Comparison of ENCODE assay signal across 17 cellular contexts in genomic region chr5:145478651-145479050, GRCh38.
"Had no signal": no experiment of that assay in that cellular context is flagged by ENCODE, and none has a peak within 500 bp of the region (broad histone marks: within the 10 kb centered on the region; RNA-seq: fewer than 3 reads in every experiment).

No MANE protein-coding gene starts in this region.

- H3K27me3 ChIP-seq: ascending aorta, esophagus muscularis mucosa, foreskin keratinocyte had no signal

- H3K4me3 Mint-ChIP-seq: activated CD4-positive, alpha-beta T cell treated with anti-CD3 and anti-CD28 coated beads, Interleukin-2, amount 10 ng/mL, durations not matched to agents 24 days and 14 days; activated CD8-positive, alpha-beta T cell treated with anti-CD3 and anti-CD28 coated beads, Interleukin-2, amount 10 ng/mL, durations not matched to agents 7 days and 5 days; activated T-cell treated with anti-CD3 and anti-CD28 coated beads, Interleukin-2, amount 50 U/mL, for 4 hours; dendritic cell treated with granulocyte-macrophage colony-stimulating factor and Interleukin-4, amounts not matched to agents 40 ng/mL and 50 ng/mL, for 4 days; natural killer cell treated with Interleukin-12 subunit alpha and Interleukin-12 subunit beta and Interleukin-15 and Interleukin-18, amount 100 ng/mL, for 72 hours had no signal

- DNase-seq: activated CD4-positive, alpha-beta T cell treated with anti-CD3 and anti-CD28 coated beads, Interleukin-2, amount 10 ng/mL, durations not matched to agents 24 days and 14 days; activated CD8-positive, alpha-beta T cell treated with anti-CD3 and anti-CD28 coated beads, Interleukin-2, amount 10 ng/mL, durations not matched to agents 7 days and 5 days; activated effector memory CD4-positive, alpha-beta T cell treated with Interleukin-2 at 50 U/mL for 16 hours; activated naive CD4-positive, alpha-beta T cell treated with anti-CD3 and anti-CD28 coated beads, Interleukin-2, amount 50 U/mL, for 16 hours; activated T-cell treated with anti-CD3 and anti-CD28 coated beads, Interleukin-2, amount 50 U/mL, for 4 hours; effector CD8-positive, alpha-beta T cell; hippocampal formation; lower lobe of right lung; stimulated activated CD4-positive, alpha-beta T cell treated with anti-CD3 and anti-CD28 coated beads, Interleukin-2, amount 100 ng/mL, for 24 hours; stimulated activated naive CD4-positive, alpha-beta T cell treated with Interleukin-2 at 50 U/mL for 16 hours; substantia nigra had no signal

- H3K27ac Mint-ChIP-seq: activated CD4-positive, alpha-beta T cell treated with anti-CD3 and anti-CD28 coated beads, Interleukin-2, amount 10 ng/mL, durations not matched to agents 24 days and 14 days; activated CD8-positive, alpha-beta T cell treated with anti-CD3 and anti-CD28 coated beads, Interleukin-2, amount 10 ng/mL, durations not matched to agents 7 days and 5 days; dendritic cell treated with granulocyte-macrophage colony-stimulating factor and Interleukin-4, amounts not matched to agents 40 ng/mL and 50 ng/mL, for 4 days; natural killer cell treated with Interleukin-12 subunit alpha and Interleukin-12 subunit beta and Interleukin-15 and Interleukin-18, amount 100 ng/mL, for 72 hours; progenitor cell of endocrine pancreas had no signal

- H3K4me1 Mint-ChIP-seq: activated CD4-positive, alpha-beta T cell treated with anti-CD3 and anti-CD28 coated beads, Interleukin-2, amount 10 ng/mL, durations not matched to agents 24 days and 14 days had no signal

- H3K4me1 ChIP-seq: ascending aorta, esophagus muscularis mucosa, lower lobe of right lung had no signal

- H3K27ac ChIP-seq: ascending aorta, esophagus muscularis mucosa, foreskin keratinocyte, lower lobe of right lung had no signal

- H3K36me3 Mint-ChIP-seq: natural killer cell treated with Interleukin-12 subunit alpha and Interleukin-12 subunit beta and Interleukin-15 and Interleukin-18, amount 100 ng/mL, for 72 hours had no signal

- H3K4me3 ChIP-seq: ascending aorta, esophagus muscularis mucosa, lower lobe of right lung had no signal

- H3K36me3 ChIP-seq: ascending aorta, esophagus muscularis mucosa, lower lobe of right lung had no signal

- H3K9me3 ChIP-seq: ascending aorta, esophagus muscularis mucosa, lower lobe of right lung had no signal

- H3K27me3 Mint-ChIP-seq: activated CD4-positive, alpha-beta T cell treated with anti-CD3 and anti-CD28 coated beads, Interleukin-2, amount 10 ng/mL, durations not matched to agents 24 days and 14 days; dendritic cell treated with granulocyte-macrophage colony-stimulating factor and Interleukin-4, amounts not matched to agents 40 ng/mL and 50 ng/mL, for 4 days; natural killer cell treated with Interleukin-12 subunit alpha and Interleukin-12 subunit beta and Interleukin-15 and Interleukin-18, amount 100 ng/mL, for 72 hours; progenitor cell of endocrine pancreas had no signal
